Comparison of ENCODE assay signal across 19 cellular contexts in the genomic region with DNA sequence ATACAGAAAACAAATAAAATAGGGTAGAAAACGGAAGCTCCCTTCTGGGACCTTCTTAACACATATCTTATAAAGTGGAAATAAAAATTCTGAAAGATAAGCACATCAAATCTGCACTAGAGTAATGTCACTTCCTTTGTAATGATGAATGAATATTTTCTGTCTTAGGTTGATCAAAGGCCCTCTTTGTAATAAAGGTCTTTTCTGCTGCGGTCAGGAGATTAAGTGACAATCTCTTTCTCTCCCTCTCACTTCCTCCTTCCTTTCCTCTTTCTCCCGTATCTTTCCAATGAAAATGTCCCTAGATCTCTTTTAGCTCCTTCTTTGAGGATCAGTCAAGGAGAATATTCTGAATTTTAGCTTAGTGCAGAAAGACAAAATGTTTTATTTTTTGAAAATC.
"Had no signal": no experiment of that assay in that cellular context is flagged by ENCODE, and none has a peak within 500 bp of the region (broad histone marks: within the 10 kb centered on the region; RNA-seq: fewer than 3 reads in every experiment).

No MANE protein-coding gene starts in this region.

- H3K4me3 ChIP-seq: coronary artery, dorsolateral prefrontal cortex, esophagus muscularis mucosa, gastroesophageal sphincter, mucosa of descending colon, right atrium auricular region, stomach had no signal

- H3K4me1 ChIP-seq: gastroesophageal sphincter, stomach had no signal

- H3K36me3 ChIP-seq: right atrium auricular region had no signal

- DNase-seq: dorsolateral prefrontal cortex; effector CD8-positive, alpha-beta T cell; glutamatergic neuron; islet precursor cell; mucosa of descending colon; naive thymus-derived CD8-positive, alpha-beta T cell; small intestine; stimulated activated CD4-positive, alpha-beta T cell treated with anti-CD3 and anti-CD28 coated beads, Interleukin-12 subunit alpha, Interleukin-12 subunit beta, amount 100 ng/mL, for 4 hours; stimulated activated naive CD4-positive, alpha-beta T cell; stomach; substantia nigra; trophoblast cell had no signal

- H3K27ac ChIP-seq: coronary artery, dorsolateral prefrontal cortex, epithelial cell of prostate, esophagus muscularis mucosa, gastroesophageal sphincter, neutrophil, right atrium auricular region, stomach had no signal

- ATAC-seq: gastroesophageal sphincter; left lobe of liver; mucosa of descending colon; naive thymus-derived CD8-positive, alpha-beta T cell had no signal

- H3K4me3 Mint-ChIP-seq: naive thymus-derived CD8-positive, alpha-beta T cell had no signal

- H3K9me3 Mint-ChIP-seq: naive thymus-derived CD8-positive, alpha-beta T cell had no signal

- H3K9me3 ChIP-seq: gastroesophageal sphincter, mucosa of descending colon, neutrophil, right atrium auricular region, stomach had no signal

- H3K27me3 ChIP-seq: dorsolateral prefrontal cortex, esophagus muscularis mucosa, gastroesophageal sphincter, neutrophil, right atrium auricular region, stomach had no signal

- H3K27me3 Mint-ChIP-seq: naive thymus-derived CD8-positive, alpha-beta T cell had no signal
